8 cellular contexts compared by ENCODE assay signal in genomic region chr11:58654079-58654907, GRCh38. TPM values are rescaled to one million over a fixed set of nuclear protein-coding genes. Genes with fewer than 3 reads are reported as not detected.
DNase-seq lines count a peak whose midpoint lies in the region; ATAC-seq and TF ChIP-seq lines count a peak whose summit lies in the region.

No MANE protein-coding gene starts in this region.

- DNase-seq in GM12864 (ENCODE audit: low read depth) (peak; percentile 31), HCEC 1CT (peak; percentile 71), M059J (ENCODE audit: low read depth) (peak; percentile 70), SKM-1 treated with dmso at 0.1 percent for 144 hours (lab: John Stamatoyannopoulos, UW; ENCODE audit: unreplicated experiment) (peak; percentile 74), heart left ventricle (peak; percentile 70 to 89 (median 78)), pulmonary artery endothelial cell (ENCODE audit: low read depth, low spot score) (peak; percentile 20), aorta (peak; percentile 85 to 92)
- peak; percentile 77 for DNase-seq in activated naive CD8-positive, alpha-beta T cell treated with anti-CD3 and anti-CD28 coated beads for 36 hours

- intact Hi-C loops in heart left ventricle (cut with DNase I) (loop anchor here in 6 of 10 donors (10.0 kb wide), 4 partner anchors 131 to 501 kb away; no protein-coding TSS in a partner anchor), aorta (cut with DNase I) (loop anchor here (2.0 to 10.0 kb wide), 3 partner anchors 21 to 503 kb away; no protein-coding TSS in a partner anchor)

- H3K4me1 Mint-ChIP-seq in activated naive CD8-positive, alpha-beta T cell treated with anti-CD3 and anti-CD28 coated beads for 36 hours = peaks cover 18% of the 10 kb centered on the region

- H3K4me1 ChIP-seq in heart left ventricle = peaks cover 0 to 21% (median 4%) of the 10 kb centered on the region in 12 donors
- no peaks in the 10 kb centered on the region for H3K4me1 ChIP-seq in aorta (ENCODE audit: control insufficient read depth in 1 of 2, insufficient read depth in 2 of 2, low read length in 2 of 2)

- no peak overlapping the region for H3K27ac Mint-ChIP-seq in activated naive CD8-positive, alpha-beta T cell treated with anti-CD3 and anti-CD28 coated beads for 36 hours

- 27 to 31% (median 29%) methylated on average over 12 of the region's 12 CpGs for WGBS in heart left ventricle, 4 donors
- WGBS in aorta, 2 donors = 26 to 27% methylated on average over 12 of the region's 12 CpGs

- no peak overlapping the region for H3K4me3 Mint-ChIP-seq in activated naive CD8-positive, alpha-beta T cell treated with anti-CD3 and anti-CD28 coated beads for 36 hours

- H3K4me3 ChIP-seq in GM12864 (ENCODE audit: low read depth, low read length) (no peak overlapping the region), heart left ventricle (no peak overlapping the region), aorta (ENCODE audit: low read length in 2 of 2) (no peak overlapping the region)

- H3K27me3 Mint-ChIP-seq in activated naive CD8-positive, alpha-beta T cell treated with anti-CD3 and anti-CD28 coated beads for 36 hours = no peaks in the 10 kb centered on the region

- H3K9me3 Mint-ChIP-seq in activated naive CD8-positive, alpha-beta T cell treated with anti-CD3 and anti-CD28 coated beads for 36 hours = peaks cover 5% of the 10 kb centered on the region

- ATAC-seq in heart left ventricle (peak; percentile 79 to 97 (median 92)), aorta (ENCODE audit: low FRiP score) (peak; percentile 84)

- TF ChIP-seq POLR2A in heart left ventricle (IDR thresholded peaks at IDR 0.05) = no peak

- H3K36me3 ChIP-seq in heart left ventricle (no peaks in the 10 kb centered on the region), aorta (ENCODE audit: control insufficient read depth in 1 of 2, insufficient read depth in 2 of 2, low read length in 1 of 2) (no peaks in the 10 kb centered on the region)

- H3K9me3 ChIP-seq in heart left ventricle = peaks cover 0 to 6% (median 0%) of the 10 kb centered on the region in 12 donors
- no peaks in the 10 kb centered on the region for H3K9me3 ChIP-seq in aorta (ENCODE audit: control insufficient read depth, low read length)

- peaks cover 4% of the 10 kb centered on the region for H3K36me3 Mint-ChIP-seq in activated naive CD8-positive, alpha-beta T cell treated with anti-CD3 and anti-CD28 coated beads for 36 hours

- peak; percentile 90 for TF ChIP-seq CTCF in GM12864 (IDR thresholded peaks at IDR 0.05; ENCODE audit: low read depth, low read length, missing control alignments)
- TF ChIP-seq CTCF in heart left ventricle (IDR thresholded peaks at IDR 0.05) = peak; percentile 75 to 95 (median 88)

- H3K27me3 ChIP-seq in heart left ventricle (no peaks in the 10 kb centered on the region), aorta (ENCODE audit: control insufficient read depth in 1 of 2, insufficient read depth in 2 of 2, low read length in 1 of 2) (no peaks in the 10 kb centered on the region)

- H3K27ac ChIP-seq in heart left ventricle = no peak overlapping the region
- no peak overlapping the region for H3K27ac ChIP-seq in aorta (ENCODE audit: low read depth in 1 of 2, low read length in 2 of 2)

RNA-seq across cellular contexts. Expression of gene CNTF, which starts 31.8 kb away (rescaled TPM):
- total RNA-seq in M059J (2014; rRNA removed; shearing (Covaris generic)) = 0.17 and 0.89 TPM in 2 replicates
- total RNA-seq in activated naive CD8-positive, alpha-beta T cell treated with anti-CD3 and anti-CD28 coated beads for 36 hours = 1 to 10 TPM; 3.3 TPM
- total RNA-seq in heart left ventricle (1 to 10 TPM in 3 of 9 donors, under 1 TPM in 6; 0.71 to 1.5 (median 0.96) TPM), pulmonary artery endothelial cell (1.6 and 2.2 TPM in 2 replicates), aorta (1 to 10 TPM; 1.9 to 3.1 TPM)
- polyA plus RNA-seq in heart left ventricle (1 to 10 TPM in 1 of 2 donors, under 1 TPM in 1; 0.19 to 1.0 TPM), aorta (1 to 10 TPM in 1 of 2 donors, under 1 TPM in 1; 0.26 to 1.3 TPM)

Comparison
In these comparisons a context has a peak if more than half of its experiments do, and no peak if none do; other contexts are left out.
1. DNase-seq: peak in every context shown above with its lines; median percentile 88 in aorta; 78 in heart left ventricle; 77 in activated naive CD8-positive, alpha-beta T cell treated with anti-CD3 and anti-CD28 coated beads for 36 hours; 74 in SKM-1 treated with dmso at 0.1 percent for 144 hours; 71 in HCEC 1CT; 70 in M059J; 31 in GM12864; 20 in pulmonary artery endothelial cell.